Comparison of ENCODE assay signal across 11 cellular contexts in genomic region chr18:59923539-59924196, GRCh38. TPM values are rescaled to one million over a fixed set of nuclear protein-coding genes. Genes with fewer than 3 reads are reported as not detected.
DNase-seq lines count a peak whose midpoint lies in the region; ATAC-seq lines count a peak whose summit lies in the region.
"Had no signal": no experiment of that assay in that cellular context is flagged by ENCODE, and none has a peak within 500 bp of the region (broad histone marks: within the 10 kb centered on the region; RNA-seq: fewer than 3 reads in every experiment).

No MANE protein-coding gene starts in this region.

- H3K27ac Mint-ChIP-seq in T-cell, result no peak overlapping the region

- peak overlapping the region in 2 of 10 experiments; percentile 9 to 24; a peak in 3 of 20 replicates for H3K4me3 ChIP-seq in BLaER1 treated with 17β-estradiol and CSF1 and Interleukin-3, amounts not matched to agents 10 nM and 100 nM
- H3K4me3 ChIP-seq: gastroesophageal sphincter had no signal

- H3K36me3 Mint-ChIP-seq in T-cell, result no peaks in the 10 kb centered on the region

- H4K20me1 ChIP-seq in BLaER1 treated with 17β-estradiol and CSF1 and Interleukin-3, amounts not matched to agents 10 nM and 100 nM, result no peaks in the 10 kb centered on the region

- H3K36me3 ChIP-seq in BLaER1 treated with 17β-estradiol and CSF1 and Interleukin-3, amounts not matched to agents 10 nM and 100 nM, result no peaks in the 10 kb centered on the region
- H3K36me3 ChIP-seq: gastroesophageal sphincter had no signal

- 0 out of 22 replicates have a peak, but pooled peaks cover 0 to 8% (median 0%) of the 10 kb centered on the region in 11 experiments for H3K27me3 ChIP-seq in BLaER1 treated with 17β-estradiol and CSF1 and Interleukin-3, amounts not matched to agents 10 nM and 100 nM
- H3K27me3 ChIP-seq: gastroesophageal sphincter had no signal

- H3K4me3 Mint-ChIP-seq in T-cell, result no peak overlapping the region

- ATAC-seq in GM19372 (IDR thresholded peaks at IDR 0.05; ENCODE audit: low read depth, unreplicated experiment) (peak; percentile 34), HG02840 (IDR thresholded peaks at IDR 0.05; ENCODE audit: low FRiP score, unreplicated experiment) (peak; percentile 38), HG03565 (IDR thresholded peaks at IDR 0.05; ENCODE audit: unreplicated experiment) (peak; percentile 20), T-cell (replicated peaks in 1 of 4) (no peak)
- ATAC-seq: gastroesophageal sphincter had no signal

- H3K9me3 Mint-ChIP-seq in T-cell, result no peaks in the 10 kb centered on the region

- H3K27ac ChIP-seq in BLaER1 treated with 17β-estradiol and CSF1 and Interleukin-3, amounts not matched to agents 10 nM and 100 nM, result peak overlapping the region in 8 of 11 experiments; percentile 29 to 95 (median 56); a peak in 13 of 22 replicates
- no peak overlapping the region for H3K27ac ChIP-seq in substantia nigra (ENCODE audit: low read depth, low read length, poor library complexity, severe bottlenecking)
- H3K27ac ChIP-seq: gastroesophageal sphincter had no signal

- H3K4me1 ChIP-seq in BLaER1 treated with 17β-estradiol and CSF1 and Interleukin-3, amounts not matched to agents 10 nM and 100 nM, result peaks cover 54 to 70% (median 66%) of the 10 kb centered on the region in 10 experiments
- H3K4me1 ChIP-seq: gastroesophageal sphincter had no signal

- CTCF ChIA-PET in T-cell (lab: Charles Lee), result interaction anchor here in 1 of 2 donors (0.8 kb wide), 2 partner anchors 83 to 1395 kb away, joined by 3 read pairs; no protein-coding TSS in a partner anchor

- POLR2A ChIA-PET in T-cell (lab: Charles Lee), result no interaction called here

- H3K4me1 Mint-ChIP-seq in T-cell, result peaks cover under 1 to 11% (median 8%) of the 10 kb centered on the region in 3 donors

- H3K9ac ChIP-seq in BLaER1 treated with 17β-estradiol and CSF1 and Interleukin-3, amounts not matched to agents 10 nM and 100 nM, result peak overlapping the region in 8 of 11 experiments; percentile 11 to 63 (median 34); a peak in 13 of 22 replicates

- peak overlapping the region; percentile 11 to 93 (median 84); a peak in 21 of 22 replicates for H3K4me2 ChIP-seq in BLaER1 treated with 17β-estradiol and CSF1 and Interleukin-3, amounts not matched to agents 10 nM and 100 nM

- H3K27me3 Mint-ChIP-seq in T-cell, result peaks cover 2 to 3% of the 10 kb centered on the region in 2 donors

- no peaks in the 10 kb centered on the region for H3K9me3 ChIP-seq in BLaER1 treated with 17β-estradiol and CSF1 and Interleukin-3, amounts not matched to agents 10 nM and 100 nM (replicated peaks in 1 of 11)
- H3K9me3 ChIP-seq: gastroesophageal sphincter had no signal

- no peak for DNase-seq in activated CD4-positive, alpha-beta T cell treated with anti-CD3 and anti-CD28 coated beads, Interleukin-2, amount 50 U/mL, for 1 hour
- no peak for DNase-seq in stimulated activated CD4-positive, alpha-beta T cell treated with anti-CD3 and anti-CD28 coated beads, Interleukin-4, amount 100 ng/mL, for 1 hour
- no peak for DNase-seq in T-cell
- DNase-seq in substantia nigra (lab: John Stamatoyannopoulos, UW), result no peak
- DNase-seq: activated T-cell treated with anti-CD3 and anti-CD28 coated beads, Interleukin-2, amount 50 U/mL, for 48 hours; NCI-H1105 had no signal

RNA-seq across cellular contexts. Expression of gene PMAIP1, which starts 23.9 kb away (rescaled TPM):
- 10 to 100 TPM; 17.8 to 81.5 (median 20.4) TPM for total RNA-seq in T-cell

Comparison
In these comparisons a context has a peak if more than half of its experiments do, and no peak if none do; other contexts are left out.
1. ATAC-seq: peak in GM19372 (single experiment), HG02840 (single experiment) and HG03565 (single experiment); none in T-cell (0 of 4).